Comparison of ENCODE assay signal across 30 cellular contexts in the genomic region with DNA sequence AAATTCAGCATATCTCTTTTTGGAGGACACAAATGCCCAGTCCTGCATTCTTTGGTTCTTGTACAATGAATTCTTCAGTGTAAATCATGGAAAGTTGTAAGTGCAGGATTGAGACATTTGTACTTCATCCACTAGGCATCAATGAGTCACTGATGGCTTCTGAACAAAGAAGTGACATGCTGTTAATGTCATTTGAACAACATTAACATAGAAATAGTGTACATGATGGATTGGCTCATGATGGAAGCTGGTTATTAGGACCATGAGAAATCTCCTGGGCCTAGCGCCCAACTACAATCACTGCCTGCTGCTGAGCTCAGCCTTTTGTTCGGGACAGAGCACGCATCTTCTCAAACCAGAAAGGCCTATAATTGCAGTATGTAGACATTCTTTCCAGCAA.
"Had no signal": no experiment of that assay in that cellular context is flagged by ENCODE, and none has a peak within 500 bp of the region (broad histone marks: within the 10 kb centered on the region; RNA-seq: fewer than 3 reads in every experiment).

No MANE protein-coding gene starts in this region.

- H3K4me1 ChIP-seq: SJCRH30 had no signal

- H3K4me3 ChIP-seq: PC-9, SJCRH30, SK-N-MC had no signal

- H3K36me3 ChIP-seq: SJCRH30 had no signal

- H3K9me3 ChIP-seq: SJCRH30 had no signal

- DNase-seq: Karpas-422, KBM-7, MM.1S, MV-4-11, NCI-H1092, NCI-H1105, NCI-H1417 treated with DMSO at 0.1 percent for 48 hours, NCI-H1436 treated with DMSO at 0.1 percent for 48 hours, NCI-H1694 treated with DMSO at 0.1 percent for 48 hours, NCI-H187 treated with DMSO at 0.1 percent for 48 hours, NCI-H2029, NCI-H2081, NCI-H2171 treated with DMSO at 0.1 percent for 48 hours, NCI-H2227 treated with DMSO at 0.1 percent for 48 hours, NCI-H345, NCI-H446, NCI-H510A treated with DMSO at 0.1 percent for 48 hours, NCI-H524 treated with DMSO at 0.1 percent for 48 hours, NCI-H526 treated with DMSO at 0.1 percent for 48 hours, NCI-H774, SHP77, SIG-M5, SJCRH30 had no signal

- H3K27ac ChIP-seq: KMS-11, PC-9, RWPE1, SJCRH30, SK-N-MC had no signal

- ATAC-seq: Panc1, Right ventricle myocardium inferior, SK-N-SH treated with all-trans-retinoic acid at 6 μM for 48 hours had no signal
